9 cellular contexts compared by ENCODE assay signal in genomic region chr5:106121972-106122605, GRCh38.
A peak's percentile ranks its signal among the peaks of the same experiment; 100 is the strongest.
DNase-seq lines count a peak whose midpoint lies in the region; ATAC-seq and TF ChIP-seq lines count a peak whose summit lies in the region.
"Had no signal": no experiment of that assay in that cellular context is flagged by ENCODE, and none has a peak within 500 bp of the region (broad histone marks: within the 10 kb centered on the region; RNA-seq: fewer than 3 reads in every experiment).

No MANE protein-coding gene starts in this region.

- no peak for TF ChIP-seq POLR2A in prostate gland (IDR thresholded peaks at IDR 0.05)

- no peak overlapping the region for H2AFZ ChIP-seq in OCI-LY1 (ENCODE audit: low read length)

- no peak overlapping the region for H3K27ac Mint-ChIP-seq in CD4-positive, alpha-beta memory T cell

- H3K36me3 Mint-ChIP-seq in CD4-positive, alpha-beta memory T cell: no peaks in the 10 kb centered on the region

- ATAC-seq in GM18498 (IDR thresholded peaks at IDR 0.05; ENCODE audit: unreplicated experiment): peak; percentile 85
- peak; percentile 86 for ATAC-seq in HG02798 (IDR thresholded peaks at IDR 0.05; ENCODE audit: poor library complexity, unreplicated experiment)

- no peak overlapping the region for H3K27ac ChIP-seq in OCI-LY1 (ENCODE audit: low read depth, low read length, poor library complexity, severe bottlenecking)
- H3K27ac ChIP-seq in prostate gland: no peak overlapping the region
- no peak overlapping the region for H3K27ac ChIP-seq in CD4-positive, alpha-beta memory T cell (ENCODE audit: low read depth, low read length)

- TF ChIP-seq CTCF in AG09319 (IDR thresholded peaks at IDR 0.05; ENCODE audit: low read depth, low read length): peak; percentile 73
- peak; percentile 91 for TF ChIP-seq CTCF in OCI-LY1 (IDR thresholded peaks at IDR 0.05; ENCODE audit: low read length)
- TF ChIP-seq CTCF in fibroblast of villous mesenchyme (IDR thresholded peaks at IDR 0.05; ENCODE audit: insufficient read depth, low read depth, low read length): peak; percentile 94
- peak in 2 of 4 experiments; percentile 14 to 49 for TF ChIP-seq CTCF in prostate gland (IDR thresholded peaks at IDR 0.05)

- H3K27me3 Mint-ChIP-seq in CD4-positive, alpha-beta memory T cell: no peaks in the 10 kb centered on the region

- no peak overlapping the region for H3K9ac ChIP-seq in OCI-LY1 (ENCODE audit: low read length)

- H3K4me1 ChIP-seq in OCI-LY1 (ENCODE audit: insufficient read depth, low read length, severe bottlenecking) (no peaks in the 10 kb centered on the region), prostate gland (replicated peaks) (no peaks in the 10 kb centered on the region)
- no peaks in the 10 kb centered on the region for H3K4me1 ChIP-seq in CD4-positive, alpha-beta memory T cell (ENCODE audit: insufficient read depth, low read length)

- WGBS in prostate gland: 90% methylated on average over 7 of the region's 7 CpGs

- no peaks in the 10 kb centered on the region for H3K36me3 ChIP-seq in OCI-LY1 (ENCODE audit: insufficient read depth, low read length)
- no peaks in the 10 kb centered on the region for H3K36me3 ChIP-seq in prostate gland
- no peaks in the 10 kb centered on the region for H3K36me3 ChIP-seq in CD4-positive, alpha-beta memory T cell (ENCODE audit: insufficient read depth, low read length)

- no peaks in the 10 kb centered on the region for H3K79me2 ChIP-seq in OCI-LY1 (ENCODE audit: insufficient read depth, low read length)

- H3K4me3 Mint-ChIP-seq in CD4-positive, alpha-beta memory T cell: no peak overlapping the region

- H3K4me1 Mint-ChIP-seq in CD4-positive, alpha-beta memory T cell: no peaks in the 10 kb centered on the region

- H3K9me2 ChIP-seq in OCI-LY1 (ENCODE audit: low read depth, low read length): no peaks in the 10 kb centered on the region

- DNase-seq in AG09319 (ENCODE audit: extremely low read depth, low read depth) (no peak), fibroblast of villous mesenchyme (ENCODE audit: low read depth) (peak; percentile 15), prostate gland (ENCODE audit: low spot score) (no peak), anterior cingulate cortex (lab: John Stamatoyannopoulos, UW) (no peak)
- DNase-seq in CD4-positive, alpha-beta memory T cell: no peak

- no peaks in the 10 kb centered on the region for H3K9me3 ChIP-seq in OCI-LY1 (ENCODE audit: low read length)
- H3K9me3 ChIP-seq in prostate gland: no peaks in the 10 kb centered on the region
- no peaks in the 10 kb centered on the region for H3K9me3 ChIP-seq in CD4-positive, alpha-beta memory T cell (ENCODE audit: control insufficient read depth in 1 of 2, low read length in 2 of 2)

- H3K27me3 ChIP-seq in OCI-LY1 (ENCODE audit: insufficient read depth, low read length) (no peaks in the 10 kb centered on the region), prostate gland (replicated peaks; ENCODE audit: insufficient read depth) (no peaks in the 10 kb centered on the region)
- no peaks in the 10 kb centered on the region for H3K27me3 ChIP-seq in CD4-positive, alpha-beta memory T cell (ENCODE audit: insufficient read depth, low read length)

- peaks cover 0 to 19% (median 11%) of the 10 kb centered on the region in 8 donors for H3K9me3 Mint-ChIP-seq in CD4-positive, alpha-beta memory T cell

- no peak overlapping the region for H3K4me3 ChIP-seq in OCI-LY1 (ENCODE audit: low read depth, low read length, poor library complexity, severe bottlenecking)
- no peak overlapping the region for H3K4me3 ChIP-seq in fibroblast of villous mesenchyme (ENCODE audit: low read depth, low read length)
- H3K4me3 ChIP-seq in prostate gland: no peak overlapping the region
- no peak overlapping the region for H3K4me3 ChIP-seq in CD4-positive, alpha-beta memory T cell (ENCODE audit: low read length in 2 of 2)
- H3K4me3 ChIP-seq: lung had no signal

- H3K4me2 ChIP-seq in OCI-LY1 (ENCODE audit: low read length): no peak overlapping the region

- intact Hi-C loops in prostate gland (cut with DNase I): no loop called here
- intact Hi-C loops in CD4-positive, alpha-beta memory T cell (cut with micrococcal nuclease): no loop called here

- CTCF ChIA-PET in CD4-positive, alpha-beta memory T cell (lab: Charles Lee; ENCODE audit: partially characterized antibody): no interaction called here

- POLR2A ChIA-PET in CD4-positive, alpha-beta memory T cell (lab: Charles Lee; ENCODE audit: partially characterized antibody): no interaction called here

- no peaks in the 10 kb centered on the region for H4K20me1 ChIP-seq in OCI-LY1 (ENCODE audit: insufficient read depth, low read length)

- H3F3A ChIP-seq in OCI-LY1 (ENCODE audit: insufficient read depth, low read length): no peaks in the 10 kb centered on the region
